ENCODE assay signal across 1 cellular context in genomic region chr17:55430531-55431228, GRCh38.
TF ChIP-seq lines count a peak whose summit lies in the region.

No MANE protein-coding gene starts in this region.

TF ChIP-seq in GM23338, 12 proteins besides CTCF, POLR2A, EP300 and RAD21 (continued from another document):
- TF ChIP-seq ZNF331 (CRISPR knock-in tag; IDR thresholded peaks at IDR 0.05; ENCODE audit: low read depth), result no peak
- TF ChIP-seq CREB1 (CRISPR knock-in tag; IDR thresholded peaks at IDR 0.05; ENCODE audit: low read depth), result no peak
- TF ChIP-seq, protein P1, sequence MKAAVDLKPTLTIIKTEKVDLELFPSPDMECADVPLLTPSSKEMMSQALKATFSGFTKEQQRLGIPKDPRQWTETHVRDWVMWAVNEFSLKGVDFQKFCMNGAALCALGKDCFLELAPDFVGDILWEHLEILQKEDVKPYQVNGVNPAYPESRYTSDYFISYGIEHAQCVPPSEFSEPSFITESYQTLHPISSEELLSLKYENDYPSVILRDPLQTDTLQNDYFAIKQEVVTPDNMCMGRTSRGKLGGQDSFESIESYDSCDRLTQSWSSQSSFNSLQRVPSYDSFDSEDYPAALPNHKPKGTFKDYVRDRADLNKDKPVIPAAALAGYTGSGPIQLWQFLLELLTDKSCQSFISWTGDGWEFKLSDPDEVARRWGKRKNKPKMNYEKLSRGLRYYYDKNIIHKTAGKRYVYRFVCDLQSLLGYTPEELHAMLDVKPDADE (IDR thresholded peaks at IDR 0.05), result no peak
- TF ChIP-seq, protein P2, sequence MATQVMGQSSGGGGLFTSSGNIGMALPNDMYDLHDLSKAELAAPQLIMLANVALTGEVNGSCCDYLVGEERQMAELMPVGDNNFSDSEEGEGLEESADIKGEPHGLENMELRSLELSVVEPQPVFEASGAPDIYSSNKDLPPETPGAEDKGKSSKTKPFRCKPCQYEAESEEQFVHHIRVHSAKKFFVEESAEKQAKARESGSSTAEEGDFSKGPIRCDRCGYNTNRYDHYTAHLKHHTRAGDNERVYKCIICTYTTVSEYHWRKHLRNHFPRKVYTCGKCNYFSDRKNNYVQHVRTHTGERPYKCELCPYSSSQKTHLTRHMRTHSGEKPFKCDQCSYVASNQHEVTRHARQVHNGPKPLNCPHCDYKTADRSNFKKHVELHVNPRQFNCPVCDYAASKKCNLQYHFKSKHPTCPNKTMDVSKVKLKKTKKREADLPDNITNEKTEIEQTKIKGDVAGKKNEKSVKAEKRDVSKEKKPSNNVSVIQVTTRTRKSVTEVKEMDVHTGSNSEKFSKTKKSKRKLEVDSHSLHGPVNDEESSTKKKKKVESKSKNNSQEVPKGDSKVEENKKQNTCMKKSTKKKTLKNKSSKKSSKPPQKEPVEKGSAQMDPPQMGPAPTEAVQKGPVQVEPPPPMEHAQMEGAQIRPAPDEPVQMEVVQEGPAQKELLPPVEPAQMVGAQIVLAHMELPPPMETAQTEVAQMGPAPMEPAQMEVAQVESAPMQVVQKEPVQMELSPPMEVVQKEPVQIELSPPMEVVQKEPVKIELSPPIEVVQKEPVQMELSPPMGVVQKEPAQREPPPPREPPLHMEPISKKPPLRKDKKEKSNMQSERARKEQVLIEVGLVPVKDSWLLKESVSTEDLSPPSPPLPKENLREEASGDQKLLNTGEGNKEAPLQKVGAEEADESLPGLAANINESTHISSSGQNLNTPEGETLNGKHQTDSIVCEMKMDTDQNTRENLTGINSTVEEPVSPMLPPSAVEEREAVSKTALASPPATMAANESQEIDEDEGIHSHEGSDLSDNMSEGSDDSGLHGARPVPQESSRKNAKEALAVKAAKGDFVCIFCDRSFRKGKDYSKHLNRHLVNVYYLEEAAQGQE (IDR thresholded peaks at IDR 0.05; ENCODE audit: unreplicated experiment), result no peak
- TF ChIP-seq JUNB (IDR thresholded peaks at IDR 0.05; ENCODE audit: unreplicated experiment), result no peak
- no peak for TF ChIP-seq POLR2AphosphoS5 (IDR thresholded peaks at IDR 0.05; ENCODE audit: low read depth)
- TF ChIP-seq EZH2 (IDR thresholded peaks at IDR 0.05; ENCODE audit: low read depth, unreplicated experiment), result no peak
